Comparison of ENCODE assay signal across 8 cellular contexts in genomic region chr2:70647873-70648481, GRCh38.
DNase-seq lines count a peak whose midpoint lies in the region; TF ChIP-seq lines count a peak whose summit lies in the region.

No MANE protein-coding gene starts in this region.

- no peaks in the 10 kb centered on the region for H3K36me3 ChIP-seq in ascending aorta

- no peaks in the 10 kb centered on the region for H3K4me1 ChIP-seq in ascending aorta

- no peak overlapping the region for H3K4me3 ChIP-seq in ascending aorta

- H3K27me3 ChIP-seq in ascending aorta, result no peaks in the 10 kb centered on the region

- DNase-seq in CD14-positive monocyte (ENCODE audit: low spot score), result peak; percentile 61
- peak; percentile 52 for DNase-seq in GM20000 (ENCODE audit: low spot score)
- peak; percentile 53 for DNase-seq in NCI-H1105 (lab: John Stamatoyannopoulos, UW)
- DNase-seq in T-helper 2 cell, result peak; percentile 19 to 69 (median 47)
- DNase-seq in ascending aorta (ENCODE audit: low spot score in 2 of 2), result peak in 1 of 2 donors; percentile 68
- DNase-seq in iPS DF 19.7 (ENCODE audit: low read depth, low spot score), result peak; percentile 69
- DNase-seq in stimulated activated CD4-positive, alpha-beta T cell treated with anti-CD3 and anti-CD28 coated beads, Interleukin-12 subunit alpha, Interleukin-12 subunit beta, amount 100 ng/mL, for 4 hours, result peak; percentile 69
- DNase-seq in cerebellar nuclear complex (lab: John Stamatoyannopoulos, UW), result no peak

- H3K27me3 Mint-ChIP-seq in CD14-positive monocyte (ENCODE audit: low read depth in 3 of 3), result peaks cover 9 to 12% (median 11%) of the 10 kb centered on the region in 3 donors

- H3K9me3 Mint-ChIP-seq in CD14-positive monocyte, result peaks cover 0 to 5% (median 0%) of the 10 kb centered on the region in 7 donors

- H3K27ac ChIP-seq in ascending aorta, result no peak overlapping the region

- H3K4me3 Mint-ChIP-seq in CD14-positive monocyte, result no peak overlapping the region

- peak; percentile 96 for TF ChIP-seq CTCF in CD14-positive monocyte (IDR thresholded peaks at IDR 0.05)
- TF ChIP-seq CTCF in GM20000 (IDR thresholded peaks at IDR 0.05; ENCODE audit: extremely low read depth, missing control alignments), result peak; percentile 93
- peak; percentile 63 to 79 (median 63) for TF ChIP-seq CTCF in ascending aorta (IDR thresholded peaks at IDR 0.05)

- H3K4me1 Mint-ChIP-seq in CD14-positive monocyte, result peaks cover 10% of the 10 kb centered on the region

- H3K27ac Mint-ChIP-seq in CD14-positive monocyte, result peak overlapping the region in 1 of 7 donors; percentile 63

- intact Hi-C loops in CD14-positive monocyte (cut with micrococcal nuclease), result no loop called here
- intact Hi-C loops in ascending aorta (cut with DNase I), result no loop called here

- no peaks in the 10 kb centered on the region for H3K9me3 ChIP-seq in ascending aorta

- H3K36me3 Mint-ChIP-seq in CD14-positive monocyte, result no peaks in the 10 kb centered on the region

Comparison
In these comparisons a context has a peak if more than half of its experiments do, and no peak if none do; other contexts are left out.
1. DNase-seq: peak in CD14-positive monocyte (single experiment), GM20000 (single experiment), NCI-H1105 (single experiment), T-helper 2 cell (5 of 5), iPS DF 19.7 (single experiment) and stimulated activated CD4-positive, alpha-beta T cell treated with anti-CD3 and anti-CD28 coated beads, Interleukin-12 subunit alpha, Interleukin-12 subunit beta, amount 100 ng/mL, for 4 hours (single experiment); none in cerebellar nuclear complex (0 of 2).
2. Peak in every context shown above with its lines, with median percentiles within 50 percentile points of each other: CTCF ChIP-seq.